Comparison of ENCODE assay signal across 8 cellular contexts in genomic region chr19:35641515-35642151, GRCh38. TPM values are rescaled to one million over a fixed set of nuclear protein-coding genes. Genes with fewer than 3 reads are reported as not detected.
DNase-seq lines count a peak whose midpoint lies in the region; ATAC-seq lines count a peak whose summit lies in the region.

TSS of gene ETV2 (plus strand) at chr19:35641745. CDS start at chr19:35642461, 716 bp downstream.

- H3K4me1 Mint-ChIP-seq in activated CD8-positive, alpha-beta memory T cell treated with anti-CD3 and anti-CD28 coated beads, Interleukin-2, amount 10 ng/mL, durations not matched to agents 7 days and 5 days: peaks cover 36% of the 10 kb centered on the region

- no peaks in the 10 kb centered on the region for H3K27me3 Mint-ChIP-seq in activated CD8-positive, alpha-beta memory T cell treated with anti-CD3 and anti-CD28 coated beads, Interleukin-2, amount 10 ng/mL, durations not matched to agents 7 days and 5 days

- CTCF ChIA-PET in activated CD8-positive, alpha-beta memory T cell treated with anti-CD3 and anti-CD28 coated beads, Interleukin-2, amount 10 ng/mL, durations not matched to agents 7 days and 5 days (lab: Charles Lee): no interaction called here

- no peaks in the 10 kb centered on the region for H3K9me3 ChIP-seq in right cardiac atrium (ENCODE audit: control insufficient read depth, low read length)

- no peaks in the 10 kb centered on the region for H3K9me3 Mint-ChIP-seq in activated CD8-positive, alpha-beta memory T cell treated with anti-CD3 and anti-CD28 coated beads, Interleukin-2, amount 10 ng/mL, durations not matched to agents 7 days and 5 days (ENCODE audit: low read depth)

- 14% methylated on average over 28 of the region's 28 CpGs for WGBS in right cardiac atrium

- intact Hi-C loops in right cardiac atrium (cut with DNase I): no loop called here

- H3K27ac ChIP-seq in right cardiac atrium (ENCODE audit: low read length): no peak within 1 kb of the TSS

- H3K27me3 ChIP-seq in right cardiac atrium (ENCODE audit: control insufficient read depth, insufficient read depth): no peaks in the 10 kb centered on the region

- no peak for ATAC-seq in activated CD8-positive, alpha-beta memory T cell treated with anti-CD3 and anti-CD28 coated beads, Interleukin-2, amount 10 ng/mL, durations not matched to agents 7 days and 5 days
- ATAC-seq in right cardiac atrium (no peak), GM18868 (IDR thresholded peaks at IDR 0.05; ENCODE audit: unreplicated experiment) (no peak)

- H3K36me3 Mint-ChIP-seq in activated CD8-positive, alpha-beta memory T cell treated with anti-CD3 and anti-CD28 coated beads, Interleukin-2, amount 10 ng/mL, durations not matched to agents 7 days and 5 days: peaks cover 11% of the 10 kb centered on the region

- H3K4me1 ChIP-seq in right cardiac atrium (ENCODE audit: control insufficient read depth, insufficient read depth, low read length): no peaks in the 10 kb centered on the region

- peak; percentile 45 to 52 for DNase-seq in activated CD4-positive, alpha-beta T cell treated with anti-CD3 and anti-CD28 coated beads for 4 hours
- no peak for DNase-seq in activated CD4-positive, alpha-beta T cell treated with anti-CD3 and anti-CD28 coated beads for 1 hour
- DNase-seq in activated CD8-positive, alpha-beta memory T cell treated with anti-CD3 and anti-CD28 coated beads, Interleukin-2, amount 10 ng/mL, durations not matched to agents 7 days and 5 days: peak; percentile 85
- DNase-seq in right cardiac atrium (peak; percentile 69 to 77 (median 76)), KG1 (lab: John Stamatoyannopoulos, UW) (no peak), occipital lobe (lab: John Stamatoyannopoulos, UW) (no peak)
- peak; percentile 14 for DNase-seq in stimulated activated naive CD4-positive, alpha-beta T cell treated with Interleukin-2 at 50 U/mL for 16 hours (lab: John Stamatoyannopoulos, UW)

- no peak within 1 kb of the TSS for H3K4me3 ChIP-seq in right cardiac atrium (ENCODE audit: low read length)

- peak within 1 kb of the TSS; percentile 81 for H3K4me3 Mint-ChIP-seq in activated CD8-positive, alpha-beta memory T cell treated with anti-CD3 and anti-CD28 coated beads, Interleukin-2, amount 10 ng/mL, durations not matched to agents 7 days and 5 days

- H3K27ac Mint-ChIP-seq in activated CD8-positive, alpha-beta memory T cell treated with anti-CD3 and anti-CD28 coated beads, Interleukin-2, amount 10 ng/mL, durations not matched to agents 7 days and 5 days: peak within 1 kb of the TSS; percentile 71

RNA-seq across cellular contexts. Expression of gene ETV2, which starts in this region (rescaled TPM):
- total RNA-seq in activated CD8-positive, alpha-beta memory T cell treated with anti-CD3 and anti-CD28 coated beads, Interleukin-2, amount 10 ng/mL, durations not matched to agents 7 days and 5 days: 1 to 10 TPM; 1.2 to 1.9 TPM
- total RNA-seq in right cardiac atrium (1 to 10 TPM in 1 of 4 donors, under 1 TPM in 2, not detected in 1; 0.41 to 1.0 (median 0.59) TPM), occipital lobe (1.1 TPM)
- 0.77 TPM for polyA plus RNA-seq in right cardiac atrium

Comparison
In these comparisons a context has a peak if more than half of its experiments do, and no peak if none do; other contexts are left out.
1. DNase-seq: peak in activated CD4-positive, alpha-beta T cell treated with anti-CD3 and anti-CD28 coated beads for 4 hours (2 of 2), activated CD8-positive, alpha-beta memory T cell treated with anti-CD3 and anti-CD28 coated beads, Interleukin-2, amount 10 ng/mL, durations not matched to agents 7 days and 5 days (single experiment), right cardiac atrium (3 of 3) and stimulated activated naive CD4-positive, alpha-beta T cell treated with Interleukin-2 at 50 U/mL for 16 hours (single experiment); none in activated CD4-positive, alpha-beta T cell treated with anti-CD3 and anti-CD28 coated beads for 1 hour (single experiment), KG1 (single experiment) and occipital lobe (single experiment).